ENCODE assay signal across 8 cellular contexts in genomic region chr16:56682703-56683397, GRCh38. TPM values are rescaled to one million over a fixed set of nuclear protein-coding genes. Genes with fewer than 3 reads are reported as not detected.
DNase-seq lines count a peak whose midpoint lies in the region; ATAC-seq, FAIRE-seq and TF ChIP-seq lines count a peak whose summit lies in the region.

No MANE protein-coding gene starts in this region.

- peaks cover 22% of the 10 kb centered on the region for H3K4me1 Mint-ChIP-seq in activated CD4-positive, alpha-beta T cell treated with anti-CD3 and anti-CD28 coated beads for 36 hours

- H3K4me1 ChIP-seq in OCI-LY3 (ENCODE audit: low read length) (peaks cover 14% of the 10 kb centered on the region), neuron (ENCODE audit: insufficient read depth, low read length) (peaks cover 24% of the 10 kb centered on the region)
- H3K4me1 ChIP-seq in effector memory CD4-positive, alpha-beta T cell (ENCODE audit: control insufficient read depth, insufficient read depth, low read length, poor library complexity, severe bottlenecking), result peaks cover 8% of the 10 kb centered on the region

- H4K20me1 ChIP-seq in OCI-LY3 (ENCODE audit: insufficient read depth, low read length), result no peaks in the 10 kb centered on the region

- H3K79me2 ChIP-seq in OCI-LY3 (ENCODE audit: low read length), result no peaks in the 10 kb centered on the region

- no peaks in the 10 kb centered on the region for H3K9me3 Mint-ChIP-seq in activated CD4-positive, alpha-beta T cell treated with anti-CD3 and anti-CD28 coated beads for 36 hours (ENCODE audit: low read depth)

- FAIRE-seq in frontal cortex (lab: Jason Lieb, UNC), result no peak

- H3K36me3 ChIP-seq in OCI-LY3 (replicated peaks; ENCODE audit: low read depth, low read length) (no peaks in the 10 kb centered on the region), neuron (ENCODE audit: insufficient read depth, low read length) (no peaks in the 10 kb centered on the region)
- no peaks in the 10 kb centered on the region for H3K36me3 ChIP-seq in effector memory CD4-positive, alpha-beta T cell (ENCODE audit: control insufficient read depth, insufficient read depth, low read length)

- H3K4me3 ChIP-seq in OCI-LY3 (ENCODE audit: low read length) (peak overlapping the region; percentile 94), neuron (ENCODE audit: low read length) (peak overlapping the region; percentile 57)
- H3K4me3 ChIP-seq in effector memory CD4-positive, alpha-beta T cell (ENCODE audit: insufficient read depth, low read depth, low read length, poor library complexity, severe bottlenecking), result peak overlapping the region; percentile 86

- TF ChIP-seq CTCF in OCI-LY3 (IDR thresholded peaks at IDR 0.05; ENCODE audit: low read depth, low read length), result no peak

- CTCF ChIA-PET in activated CD4-positive, alpha-beta T cell treated with anti-CD3 and anti-CD28 coated beads for 36 hours (lab: Charles Lee), result interaction anchor here (0.7 to 3.8 kb wide), 6 partner anchors 9 to 282 kb away, joined by 3 to 28 read pairs (median 6); no protein-coding TSS in a partner anchor

- H3K4me3 Mint-ChIP-seq in activated CD4-positive, alpha-beta T cell treated with anti-CD3 and anti-CD28 coated beads for 36 hours, result peak overlapping the region; percentile 89

- peak overlapping the region; percentile 79 for H2AFZ ChIP-seq in OCI-LY3 (ENCODE audit: low read depth, low read length)
- peak overlapping the region; percentile 93 for H2AFZ ChIP-seq in neuron (ENCODE audit: low read depth, low read length)

- H3K27ac ChIP-seq in OCI-LY3 (ENCODE audit: low read length), result no peak overlapping the region
- H3K27ac ChIP-seq in effector memory CD4-positive, alpha-beta T cell (ENCODE audit: insufficient read depth, low read length, poor library complexity, severe bottlenecking), result peak overlapping the region; percentile 80

- no peak for ATAC-seq in activated CD4-positive, alpha-beta T cell treated with anti-CD3 and anti-CD28 coated beads for 36 hours
- no peak for ATAC-seq in HG03039 (IDR thresholded peaks at IDR 0.05; ENCODE audit: unreplicated experiment)

- no peaks in the 10 kb centered on the region for H3K27me3 Mint-ChIP-seq in activated CD4-positive, alpha-beta T cell treated with anti-CD3 and anti-CD28 coated beads for 36 hours

- H3K27me3 ChIP-seq in OCI-LY3 (ENCODE audit: low read depth, low read length) (no peaks in the 10 kb centered on the region), neuron (ENCODE audit: insufficient read depth, low read length) (peaks cover 17% of the 10 kb centered on the region)
- H3K27me3 ChIP-seq in effector memory CD4-positive, alpha-beta T cell (replicated peaks; ENCODE audit: control insufficient read depth, insufficient read depth, low read length, poor library complexity, severe bottlenecking), result no peaks in the 10 kb centered on the region

- peak overlapping the region; percentile 85 for H3K27ac Mint-ChIP-seq in activated CD4-positive, alpha-beta T cell treated with anti-CD3 and anti-CD28 coated beads for 36 hours

- POLR2A ChIA-PET in activated CD4-positive, alpha-beta T cell treated with anti-CD3 and anti-CD28 coated beads for 36 hours (lab: Charles Lee), result interaction anchor here (0.6 to 1.5 kb wide), 7 partner anchors 10 to 74 kb away, joined by 3 to 10 read pairs (median 4); partner anchors contain the start of genes MT1E, MT1F and MT2A

- intact Hi-C loops in activated CD4-positive, alpha-beta T cell treated with anti-CD3 and anti-CD28 coated beads for 36 hours (cut with DNase I, micrococcal nuclease), result loop anchor here (1.0 to 5.0 kb wide), 13 partner anchors 14 to 326 kb away; partner anchors contain the start of genes MT1F (in 2 of the 2), MT1G (in 2 of the 2), MT2A (in 2 of the 2) and BBS2 (in 1 of the 2)

- DNase-seq in activated CD4-positive, alpha-beta T cell treated with anti-CD3 and anti-CD28 coated beads for 36 hours, result peak; percentile 24
- no peak for DNase-seq in activated CD4-positive, alpha-beta T cell treated with anti-CD3 and anti-CD28 coated beads, Interleukin-2, amount 50 U/mL, for 4 hours
- DNase-seq in effector memory CD4-positive, alpha-beta T cell, result no peak
- no peak for DNase-seq in SHP77 (lab: John Stamatoyannopoulos, UW)
- DNase-seq in frontal cortex (ENCODE audit: low spot score in 2 of 2), result no peak

- no peaks in the 10 kb centered on the region for H3K9me3 ChIP-seq in OCI-LY3 (ENCODE audit: insufficient read depth, low read length)
- no peaks in the 10 kb centered on the region for H3K9me3 ChIP-seq in effector memory CD4-positive, alpha-beta T cell (ENCODE audit: control insufficient read depth, low read length)
- peaks cover 2% of the 10 kb centered on the region for H3K9me3 ChIP-seq in neuron (ENCODE audit: low read length)

- H3K9ac ChIP-seq in OCI-LY3 (ENCODE audit: low read length), result peak overlapping the region; percentile 78

- peak overlapping the region; percentile 99 for H3K4me2 ChIP-seq in OCI-LY3 (ENCODE audit: low read length)

- peaks cover 17% of the 10 kb centered on the region for H3K36me3 Mint-ChIP-seq in activated CD4-positive, alpha-beta T cell treated with anti-CD3 and anti-CD28 coated beads for 36 hours (ENCODE audit: low read depth)

RNA-seq across cellular contexts. Expression of gene MT1X, which starts 0.6 kb away (rescaled TPM):
- 10 to 100 TPM; 46.8 to 59.3 TPM for total RNA-seq in activated CD4-positive, alpha-beta T cell treated with anti-CD3 and anti-CD28 coated beads for 36 hours
- total RNA-seq in frontal cortex, result 7.7 TPM

RNA-seq across cellular contexts. Expression of gene MT1H, which starts 13.2 kb away (rescaled TPM):
- under 1 TPM in 1 of 2 experiments, not detected in 1; 0.61 TPM for total RNA-seq in activated CD4-positive, alpha-beta T cell treated with anti-CD3 and anti-CD28 coated beads for 36 hours
- not detected for total RNA-seq in frontal cortex

RNA-seq across cellular contexts. Expression of gene MT1G, which starts 15.0 kb away (rescaled TPM):
- 10 to 100 TPM; 14.7 TPM for total RNA-seq in activated CD4-positive, alpha-beta T cell treated with anti-CD3 and anti-CD28 coated beads for 36 hours
- total RNA-seq in frontal cortex, result not detected

RNA-seq across cellular contexts. Expression of gene MT1F, which starts 25.1 kb away (rescaled TPM):
- total RNA-seq in activated CD4-positive, alpha-beta T cell treated with anti-CD3 and anti-CD28 coated beads for 36 hours, result 1 to 10 TPM; 7.0 to 7.1 TPM
- total RNA-seq in frontal cortex, result 1.2 TPM

RNA-seq across cellular contexts. Expression of gene MT1B, which starts 31.2 kb away (rescaled TPM):
- total RNA-seq in activated CD4-positive, alpha-beta T cell treated with anti-CD3 and anti-CD28 coated beads for 36 hours, result not detected
- not detected for total RNA-seq in frontal cortex

Comparison
In these comparisons a context has a peak if more than half of its experiments do, and no peak if none do; other contexts are left out.
1. RNA of gene MT1G, which starts 15.0 kb away (total RNA-seq): 14.7 TPM in activated CD4-positive, alpha-beta T cell treated with anti-CD3 and anti-CD28 coated beads for 36 hours; not detected in frontal cortex (single experiment); every median in the first group is over 10 times any median in the second.
2. Peak in every context shown above with its lines, with median percentiles within 50 percentile points of each other: H3K4me3 ChIP-seq.